8 cellular contexts compared by ENCODE assay signal in genomic region chr1:8120693-8121260, GRCh38.
A peak's percentile ranks its signal among the peaks of the same experiment; 100 is the strongest.
DNase-seq lines count a peak whose midpoint lies in the region; ATAC-seq and TF ChIP-seq lines count a peak whose summit lies in the region.

No MANE protein-coding gene starts in this region.

- TF ChIP-seq CTCF in adrenal gland (IDR thresholded peaks at IDR 0.05) = no peak
- TF ChIP-seq CTCF in stomach (IDR thresholded peaks at IDR 0.05) = no peak

- H3K4me3 ChIP-seq in HUES48 (ENCODE audit: low read depth, low read length) = no peak overlapping the region
- peak overlapping the region in 1 of 4 donors; percentile 0 for H3K4me3 ChIP-seq in adrenal gland
- no peak overlapping the region for H3K4me3 ChIP-seq in stomach

- H3K27ac ChIP-seq in HUES48 (ENCODE audit: low read depth, low read length) = peak overlapping the region; percentile 86
- peak overlapping the region; percentile 66 to 94 (median 91) for H3K27ac ChIP-seq in adrenal gland
- peak overlapping the region; percentile 5 for H3K27ac ChIP-seq in layer of hippocampus (ENCODE audit: low read depth, low read length)
- peak overlapping the region; percentile 86 to 93 (median 92) for H3K27ac ChIP-seq in stomach

- no peak for ATAC-seq in GM18858 (IDR thresholded peaks at IDR 0.05; ENCODE audit: unreplicated experiment)

- no peak overlapping the region for H3K9ac ChIP-seq in HUES48 (ENCODE audit: low read depth, low read length)

- no peaks in the 10 kb centered on the region for H3K36me3 ChIP-seq in HUES48 (ENCODE audit: control insufficient read depth, insufficient read depth, low read length)
- H3K36me3 ChIP-seq in adrenal gland (replicated peaks in 1 of 2) = no peaks in the 10 kb centered on the region
- H3K36me3 ChIP-seq in stomach = no peaks in the 10 kb centered on the region

- intact Hi-C loops in adrenal gland (cut with DNase I) (loop anchor here in 1 of 2 donors (10.0 kb wide), 1 partner anchor 86 kb away; no protein-coding TSS in a partner anchor), stomach (cut with DNase I; ENCODE audit: low total_unique reads) (no loop called here)

- 6 to 15% (median 10%) methylated on average over 10 of the region's 10 CpGs for WGBS in adrenal gland, 4 donors
- WGBS in stomach, 5 donors = 4 to 11% (median 7%) methylated on average over 10 of the region's 10 CpGs

- no peaks in the 10 kb centered on the region for H3K9me3 ChIP-seq in HUES48 (ENCODE audit: control insufficient read depth, insufficient read depth, low read length)
- no peaks in the 10 kb centered on the region for H3K9me3 ChIP-seq in adrenal gland (replicated peaks in 1 of 3)
- H3K9me3 ChIP-seq in stomach = peaks cover 0 to 7% (median 0%) of the 10 kb centered on the region in 4 donors

- TF ChIP-seq POLR2A in adrenal gland (IDR thresholded peaks at IDR 0.05) (no peak), stomach (IDR thresholded peaks at IDR 0.05) (no peak)

- TF ChIP-seq EP300 in stomach (IDR thresholded peaks at IDR 0.05) = no peak

- H3K27me3 ChIP-seq in HUES48 (ENCODE audit: control insufficient read depth, insufficient read depth, low read length) (no peaks in the 10 kb centered on the region), adrenal gland (no peaks in the 10 kb centered on the region), layer of hippocampus (ENCODE audit: control insufficient read depth, insufficient read depth, low read length) (no peaks in the 10 kb centered on the region), stomach (no peaks in the 10 kb centered on the region)

- H3K4me1 ChIP-seq in HUES48 (ENCODE audit: control insufficient read depth, insufficient read depth, low read length) = peaks cover 12% of the 10 kb centered on the region
- peaks cover 22 to 28% of the 10 kb centered on the region in 2 donors for H3K4me1 ChIP-seq in adrenal gland (replicated peaks in 1 of 2)
- H3K4me1 ChIP-seq in stomach = peaks cover 46 to 70% (median 55%) of the 10 kb centered on the region in 4 donors

- DNase-seq in adrenal gland = no peak
- DNase-seq in stomach = peak; percentile 67
- DNase-seq in NCI-H446 (lab: John Stamatoyannopoulos, UW) = no peak
- DNase-seq in NCI-H748 treated with DMSO at 0.1 percent for 48 hours (lab: John Stamatoyannopoulos, UW) = no peak
- DNase-seq in hippocampal formation (lab: John Stamatoyannopoulos, UW) = no peak

Comparison
In these comparisons a context has a peak if more than half of its experiments do, and no peak if none do; other contexts are left out.
1. H3K27ac ChIP-seq: peak in every context shown above with its lines; median percentile 92 in stomach; 91 in adrenal gland; 86 in HUES48; 5 in layer of hippocampus.